1 cellular context compared by ENCODE assay signal in the genomic region with DNA sequence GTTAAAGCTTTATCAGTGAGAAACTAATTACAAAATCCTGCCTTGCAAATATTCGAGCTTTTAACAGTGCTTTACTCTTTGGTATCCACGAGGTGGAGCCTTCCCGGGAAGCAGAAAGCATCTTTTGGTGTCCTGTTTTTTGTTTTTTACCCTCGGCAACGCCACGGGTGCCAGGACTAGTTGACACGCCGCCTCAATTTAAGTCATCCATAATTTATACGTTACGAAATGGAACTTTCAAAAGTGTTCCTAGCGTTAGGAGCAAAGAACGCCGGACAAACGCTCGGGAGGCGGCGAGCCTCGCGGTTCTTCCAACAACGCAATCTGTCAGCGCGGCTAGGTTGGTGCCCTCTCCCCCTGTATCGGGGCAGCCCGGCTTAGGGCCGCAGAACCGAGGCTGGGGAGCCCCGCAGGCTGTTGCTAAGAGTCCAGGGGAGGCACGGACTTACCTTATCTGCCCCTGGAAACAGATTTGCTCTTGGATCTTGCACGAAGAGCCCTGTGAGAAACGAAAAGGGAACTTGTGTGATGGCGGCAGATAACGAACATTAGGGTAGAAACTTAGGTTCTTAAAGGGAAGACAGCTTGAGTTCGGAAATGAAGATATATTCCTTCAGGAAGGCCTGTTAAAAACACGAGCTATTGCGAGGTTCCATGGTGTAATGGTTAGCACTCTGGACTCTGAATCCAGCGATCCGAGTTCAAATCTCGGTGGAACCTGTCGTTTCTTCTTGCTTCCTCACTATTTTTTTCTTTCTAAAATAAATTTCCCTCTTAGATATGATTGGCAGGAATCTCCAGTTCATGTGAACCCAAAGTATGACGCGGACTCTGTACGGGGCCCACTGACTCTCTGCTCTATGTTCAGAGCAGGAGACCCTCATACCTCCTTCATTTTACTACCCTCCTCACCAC.
A peak's percentile ranks its signal among the peaks of the same experiment; 100 is the strongest.
TF ChIP-seq lines count a peak whose summit lies in the region.

No MANE protein-coding gene starts in this region.

TF ChIP-seq in HepG2, 621 proteins besides CTCF, POLR2A, EP300 and RAD21 (continued from another document and continues in another):
- TF ChIP-seq, protein P1, sequence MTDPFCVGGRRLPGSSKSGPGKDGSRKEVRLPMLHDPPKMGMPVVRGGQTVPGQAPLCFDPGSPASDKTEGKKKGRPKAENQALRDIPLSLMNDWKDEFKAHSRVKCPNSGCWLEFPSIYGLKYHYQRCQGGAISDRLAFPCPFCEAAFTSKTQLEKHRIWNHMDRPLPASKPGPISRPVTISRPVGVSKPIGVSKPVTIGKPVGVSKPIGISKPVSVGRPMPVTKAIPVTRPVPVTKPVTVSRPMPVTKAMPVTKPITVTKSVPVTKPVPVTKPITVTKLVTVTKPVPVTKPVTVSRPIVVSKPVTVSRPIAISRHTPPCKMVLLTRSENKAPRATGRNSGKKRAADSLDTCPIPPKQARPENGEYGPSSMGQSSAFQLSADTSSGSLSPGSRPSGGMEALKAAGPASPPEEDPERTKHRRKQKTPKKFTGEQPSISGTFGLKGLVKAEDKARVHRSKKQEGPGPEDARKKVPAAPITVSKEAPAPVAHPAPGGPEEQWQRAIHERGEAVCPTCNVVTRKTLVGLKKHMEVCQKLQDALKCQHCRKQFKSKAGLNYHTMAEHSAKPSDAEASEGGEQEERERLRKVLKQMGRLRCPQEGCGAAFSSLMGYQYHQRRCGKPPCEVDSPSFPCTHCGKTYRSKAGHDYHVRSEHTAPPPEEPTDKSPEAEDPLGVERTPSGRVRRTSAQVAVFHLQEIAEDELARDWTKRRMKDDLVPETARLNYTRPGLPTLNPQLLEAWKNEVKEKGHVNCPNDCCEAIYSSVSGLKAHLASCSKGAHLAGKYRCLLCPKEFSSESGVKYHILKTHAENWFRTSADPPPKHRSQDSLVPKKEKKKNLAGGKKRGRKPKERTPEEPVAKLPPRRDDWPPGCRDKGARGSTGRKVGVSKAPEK (CRISPR knock-in tag; IDR thresholded peaks at IDR 0.05; ENCODE audit: borderline replicate concordance), result peak; percentile 45; the same call in 1 of the 2 replicates
- TF ChIP-seq ZNF549 (CRISPR knock-in tag; IDR thresholded peaks at IDR 0.05) (0 out of 2 replicates have a peak, but pooled peaks have one; percentile 18), SIX1 (CRISPR knock-in tag; IDR thresholded peaks at IDR 0.05; ENCODE audit: borderline replicate concordance) (peak; percentile 45; the same call in 1 of the 2 replicates), ZSCAN30 (CRISPR knock-in tag; IDR thresholded peaks at IDR 0.05) (0 out of 2 replicates have a peak, but pooled peaks have one; percentile 57), ZNF230 (CRISPR knock-in tag; IDR thresholded peaks at IDR 0.05) (no peak), HDAC1 (CRISPR knock-in tag; IDR thresholded peaks at IDR 0.05) (peak; percentile 58; the same call in 1 of the 2 replicates), NRL (CRISPR knock-in tag; IDR thresholded peaks at IDR 0.05; ENCODE audit: borderline replicate concordance) (peak; percentile 69; the same call in 1 of the 2 replicates), SMC3 (IDR thresholded peaks at IDR 0.05; ENCODE audit: low read length) (peak; percentile 82), ZNF709 (CRISPR knock-in tag; IDR thresholded peaks at IDR 0.05) (no peak), KDM5A (IDR thresholded peaks at IDR 0.05; ENCODE audit: borderline replicate concordance, low read length) (no peak), ZNF24 (IDR thresholded peaks at IDR 0.05) (peak; percentile 96), CEBPB (IDR thresholded peaks at IDR 0.05; ENCODE audit: borderline replicate concordance, low read depth, low read length) (peak; percentile 56), MEF2D (CRISPR knock-in tag; IDR thresholded peaks at IDR 0.05) (no peak), ZNF354B (CRISPR knock-in tag; IDR thresholded peaks at IDR 0.05) (no peak), ZNF556 (CRISPR knock-in tag; IDR thresholded peaks at IDR 0.05; ENCODE audit: borderline replicate concordance) (peak; percentile 42; the same call in 1 of the 2 replicates), ZNF777 (CRISPR knock-in tag; IDR thresholded peaks at IDR 0.05) (peak; percentile 54), KLF16 (CRISPR knock-in tag; IDR thresholded peaks at IDR 0.05) (0 out of 4 replicates have a peak, but pooled peaks of 1 of the 2 experiments have one; percentile 6), ZNF782 (CRISPR knock-in tag; IDR thresholded peaks at IDR 0.05; ENCODE audit: borderline replicate concordance) (peak; percentile 77; the same call in 1 of the 2 replicates), ZNF501 (CRISPR knock-in tag; IDR thresholded peaks at IDR 0.05) (peak; percentile 95), ZNF333 (CRISPR knock-in tag; IDR thresholded peaks at IDR 0.05; ENCODE audit: borderline replicate concordance) (peak; percentile 48; the same call in 1 of the 2 replicates), ARID2 (CRISPR knock-in tag; IDR thresholded peaks at IDR 0.05; ENCODE audit: borderline replicate concordance) (no peak), NR2C2 (CRISPR knock-in tag; IDR thresholded peaks at IDR 0.05; ENCODE audit: borderline replicate concordance) (0 out of 2 replicates have a peak, but pooled peaks have one; percentile 28), NFKB2 (CRISPR knock-in tag; IDR thresholded peaks at IDR 0.05; ENCODE audit: borderline replicate concordance) (peak; percentile 70; the same call in 1 of the 2 replicates), HNRNPUL1 (IDR thresholded peaks at IDR 0.05; ENCODE audit: low read depth, low read length) (no peak), ZC3H13 (CRISPR knock-in tag; IDR thresholded peaks at IDR 0.05) (no peak)
- TF ChIP-seq, protein P2, sequence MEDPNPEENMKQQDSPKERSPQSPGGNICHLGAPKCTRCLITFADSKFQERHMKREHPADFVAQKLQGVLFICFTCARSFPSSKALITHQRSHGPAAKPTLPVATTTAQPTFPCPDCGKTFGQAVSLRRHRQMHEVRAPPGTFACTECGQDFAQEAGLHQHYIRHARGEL (CRISPR knock-in tag; IDR thresholded peaks at IDR 0.05), result no peak
- TF ChIP-seq, protein P3, sequence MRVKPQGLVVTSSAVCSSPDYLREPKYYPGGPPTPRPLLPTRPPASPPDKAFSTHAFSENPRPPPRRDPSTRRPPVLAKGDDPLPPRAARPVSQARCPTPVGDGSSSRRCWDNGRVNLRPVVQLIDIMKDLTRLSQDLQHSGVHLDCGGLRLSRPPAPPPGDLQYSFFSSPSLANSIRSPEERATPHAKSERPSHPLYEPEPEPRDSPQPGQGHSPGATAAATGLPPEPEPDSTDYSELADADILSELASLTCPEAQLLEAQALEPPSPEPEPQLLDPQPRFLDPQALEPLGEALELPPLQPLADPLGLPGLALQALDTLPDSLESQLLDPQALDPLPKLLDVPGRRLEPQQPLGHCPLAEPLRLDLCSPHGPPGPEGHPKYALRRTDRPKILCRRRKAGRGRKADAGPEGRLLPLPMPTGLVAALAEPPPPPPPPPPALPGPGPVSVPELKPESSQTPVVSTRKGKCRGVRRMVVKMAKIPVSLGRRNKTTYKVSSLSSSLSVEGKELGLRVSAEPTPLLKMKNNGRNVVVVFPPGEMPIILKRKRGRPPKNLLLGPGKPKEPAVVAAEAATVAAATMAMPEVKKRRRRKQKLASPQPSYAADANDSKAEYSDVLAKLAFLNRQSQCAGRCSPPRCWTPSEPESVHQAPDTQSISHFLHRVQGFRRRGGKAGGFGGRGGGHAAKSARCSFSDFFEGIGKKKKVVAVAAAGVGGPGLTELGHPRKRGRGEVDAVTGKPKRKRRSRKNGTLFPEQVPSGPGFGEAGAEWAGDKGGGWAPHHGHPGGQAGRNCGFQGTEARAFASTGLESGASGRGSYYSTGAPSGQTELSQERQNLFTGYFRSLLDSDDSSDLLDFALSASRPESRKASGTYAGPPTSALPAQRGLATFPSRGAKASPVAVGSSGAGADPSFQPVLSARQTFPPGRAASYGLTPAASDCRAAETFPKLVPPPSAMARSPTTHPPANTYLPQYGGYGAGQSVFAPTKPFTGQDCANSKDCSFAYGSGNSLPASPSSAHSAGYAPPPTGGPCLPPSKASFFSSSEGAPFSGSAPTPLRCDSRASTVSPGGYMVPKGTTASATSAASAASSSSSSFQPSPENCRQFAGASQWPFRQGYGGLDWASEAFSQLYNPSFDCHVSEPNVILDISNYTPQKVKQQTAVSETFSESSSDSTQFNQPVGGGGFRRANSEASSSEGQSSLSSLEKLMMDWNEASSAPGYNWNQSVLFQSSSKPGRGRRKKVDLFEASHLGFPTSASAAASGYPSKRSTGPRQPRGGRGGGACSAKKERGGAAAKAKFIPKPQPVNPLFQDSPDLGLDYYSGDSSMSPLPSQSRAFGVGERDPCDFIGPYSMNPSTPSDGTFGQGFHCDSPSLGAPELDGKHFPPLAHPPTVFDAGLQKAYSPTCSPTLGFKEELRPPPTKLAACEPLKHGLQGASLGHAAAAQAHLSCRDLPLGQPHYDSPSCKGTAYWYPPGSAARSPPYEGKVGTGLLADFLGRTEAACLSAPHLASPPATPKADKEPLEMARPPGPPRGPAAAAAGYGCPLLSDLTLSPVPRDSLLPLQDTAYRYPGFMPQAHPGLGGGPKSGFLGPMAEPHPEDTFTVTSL (CRISPR knock-in tag; IDR thresholded peaks at IDR 0.05; ENCODE audit: borderline replicate concordance), result peak; percentile 48; the same call in 1 of the 2 replicates
- TF ChIP-seq, protein P4, sequence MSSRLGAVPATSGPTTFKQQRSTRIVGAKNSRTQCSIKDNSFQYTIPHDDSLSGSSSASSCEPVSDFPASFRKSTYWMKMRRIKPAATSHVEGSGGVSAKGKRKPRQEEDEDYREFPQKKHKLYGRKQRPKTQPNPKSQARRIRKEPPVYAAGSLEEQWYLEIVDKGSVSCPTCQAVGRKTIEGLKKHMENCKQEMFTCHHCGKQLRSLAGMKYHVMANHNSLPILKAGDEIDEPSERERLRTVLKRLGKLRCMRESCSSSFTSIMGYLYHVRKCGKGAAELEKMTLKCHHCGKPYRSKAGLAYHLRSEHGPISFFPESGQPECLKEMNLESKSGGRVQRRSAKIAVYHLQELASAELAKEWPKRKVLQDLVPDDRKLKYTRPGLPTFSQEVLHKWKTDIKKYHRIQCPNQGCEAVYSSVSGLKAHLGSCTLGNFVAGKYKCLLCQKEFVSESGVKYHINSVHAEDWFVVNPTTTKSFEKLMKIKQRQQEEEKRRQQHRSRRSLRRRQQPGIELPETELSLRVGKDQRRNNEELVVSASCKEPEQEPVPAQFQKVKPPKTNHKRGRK (CRISPR knock-in tag; IDR thresholded peaks at IDR 0.05), result no peak
- TF ChIP-seq, protein P5, sequence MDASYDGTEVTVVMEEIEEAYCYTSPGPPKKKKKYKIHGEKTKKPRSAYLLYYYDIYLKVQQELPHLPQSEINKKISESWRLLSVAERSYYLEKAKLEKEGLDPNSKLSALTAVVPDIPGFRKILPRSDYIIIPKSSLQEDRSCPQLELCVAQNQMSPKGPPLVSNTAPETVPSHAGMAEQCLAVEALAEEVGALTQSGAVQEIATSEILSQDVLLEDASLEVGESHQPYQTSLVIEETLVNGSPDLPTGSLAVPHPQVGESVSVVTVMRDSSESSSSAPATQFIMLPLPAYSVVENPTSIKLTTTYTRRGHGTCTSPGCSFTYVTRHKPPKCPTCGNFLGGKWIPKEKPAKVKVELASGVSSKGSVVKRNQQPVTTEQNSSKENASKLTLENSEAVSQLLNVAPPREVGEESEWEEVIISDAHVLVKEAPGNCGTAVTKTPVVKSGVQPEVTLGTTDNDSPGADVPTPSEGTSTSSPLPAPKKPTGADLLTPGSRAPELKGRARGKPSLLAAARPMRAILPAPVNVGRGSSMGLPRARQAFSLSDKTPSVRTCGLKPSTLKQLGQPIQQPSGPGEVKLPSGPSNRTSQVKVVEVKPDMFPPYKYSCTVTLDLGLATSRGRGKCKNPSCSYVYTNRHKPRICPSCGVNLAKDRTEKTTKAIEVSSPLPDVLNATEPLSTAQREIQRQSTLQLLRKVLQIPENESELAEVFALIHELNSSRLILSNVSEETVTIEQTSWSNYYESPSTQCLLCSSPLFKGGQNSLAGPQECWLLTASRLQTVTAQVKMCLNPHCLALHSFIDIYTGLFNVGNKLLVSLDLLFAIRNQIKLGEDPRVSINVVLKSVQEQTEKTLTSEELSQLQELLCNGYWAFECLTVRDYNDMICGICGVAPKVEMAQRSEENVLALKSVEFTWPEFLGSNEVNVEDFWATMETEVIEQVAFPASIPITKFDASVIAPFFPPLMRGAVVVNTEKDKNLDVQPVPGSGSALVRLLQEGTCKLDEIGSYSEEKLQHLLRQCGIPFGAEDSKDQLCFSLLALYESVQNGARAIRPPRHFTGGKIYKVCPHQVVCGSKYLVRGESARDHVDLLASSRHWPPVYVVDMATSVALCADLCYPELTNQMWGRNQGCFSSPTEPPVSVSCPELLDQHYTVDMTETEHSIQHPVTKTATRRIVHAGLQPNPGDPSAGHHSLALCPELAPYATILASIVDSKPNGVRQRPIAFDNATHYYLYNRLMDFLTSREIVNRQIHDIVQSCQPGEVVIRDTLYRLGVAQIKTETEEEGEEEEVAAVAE (CRISPR knock-in tag; IDR thresholded peaks at IDR 0.05; ENCODE audit: borderline replicate concordance), result no peak
- TF ChIP-seq, protein P6, sequence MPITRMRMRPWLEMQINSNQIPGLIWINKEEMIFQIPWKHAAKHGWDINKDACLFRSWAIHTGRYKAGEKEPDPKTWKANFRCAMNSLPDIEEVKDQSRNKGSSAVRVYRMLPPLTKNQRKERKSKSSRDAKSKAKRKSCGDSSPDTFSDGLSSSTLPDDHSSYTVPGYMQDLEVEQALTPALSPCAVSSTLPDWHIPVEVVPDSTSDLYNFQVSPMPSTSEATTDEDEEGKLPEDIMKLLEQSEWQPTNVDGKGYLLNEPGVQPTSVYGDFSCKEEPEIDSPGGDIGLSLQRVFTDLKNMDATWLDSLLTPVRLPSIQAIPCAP (CRISPR knock-in tag; IDR thresholded peaks at IDR 0.05; ENCODE audit: low read depth), result 0 out of 2 replicates have a peak, but pooled peaks have one; percentile 29
- TF ChIP-seq, protein P7, sequence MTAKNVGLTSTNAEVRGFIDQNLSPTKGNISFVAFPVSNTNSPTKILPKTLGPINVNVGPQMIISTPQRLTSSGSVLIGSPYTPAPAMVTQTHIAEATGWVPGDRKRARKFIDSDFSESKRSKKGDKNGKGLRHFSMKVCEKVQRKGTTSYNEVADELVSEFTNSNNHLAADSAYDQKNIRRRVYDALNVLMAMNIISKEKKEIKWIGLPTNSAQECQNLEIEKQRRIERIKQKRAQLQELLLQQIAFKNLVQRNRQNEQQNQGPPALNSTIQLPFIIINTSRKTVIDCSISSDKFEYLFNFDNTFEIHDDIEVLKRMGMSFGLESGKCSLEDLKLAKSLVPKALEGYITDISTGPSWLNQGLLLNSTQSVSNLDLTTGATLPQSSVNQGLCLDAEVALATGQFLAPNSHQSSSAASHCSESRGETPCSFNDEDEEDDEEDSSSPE (CRISPR knock-in tag; IDR thresholded peaks at IDR 0.05), result peak; percentile 49; the same call in 1 of the 2 replicates
